In genomic region chr6:108425428-108425827, GRCh38 we compare ENCODE assay signal across 23 cellular contexts.
DNase-seq lines count a peak whose midpoint lies in the region; ATAC-seq, FAIRE-seq and TF ChIP-seq lines count a peak whose summit lies in the region.
"Had no signal": no experiment of that assay in that cellular context is flagged by ENCODE, and none has a peak within 500 bp of the region (broad histone marks: within the 10 kb centered on the region; RNA-seq: fewer than 3 reads in every experiment).

No MANE protein-coding gene starts in this region.

- H3K4me1 ChIP-seq in HepG2 (ENCODE audit: insufficient read depth, low read length) (no peaks in the 10 kb centered on the region), right lobe of liver (no peaks in the 10 kb centered on the region)
- H3K4me1 ChIP-seq: BE2C, BLaER1 had no signal

- H4K20me1 ChIP-seq in HepG2 (ENCODE audit: insufficient read depth, low read length): no peaks in the 10 kb centered on the region
- H4K20me1 ChIP-seq: BLaER1 had no signal

- H3K27me3 ChIP-seq in HepG2 (ENCODE audit: control insufficient read depth in 1 of 2, insufficient read depth in 2 of 2, low read length in 2 of 2) (no peaks in the 10 kb centered on the region), right lobe of liver (no peaks in the 10 kb centered on the region)
- H3K27me3 ChIP-seq: BLaER1 had no signal

- in situ Hi-C loops in HepG2 (cut with HindIII; ENCODE audit: extremely low pct_ligation_motif_present, low pct_unique_long_range_greater_than_20kb): no loop called here

- 100% methylated on average over 2 of the region's 2 CpGs for WGBS in HepG2 (ENCODE audit: low lambda C conversion rate)
- 91% methylated on average over 1 of the region's 2 CpGs for WGBS in right lobe of liver (ENCODE audit: insufficient coverage, low coverage, low lambda C conversion rate, missing lambda C conversion rate)

- FAIRE-seq in HepG2 (lab: Jason Lieb, UNC): no peak
- FAIRE-seq: GM12891, GM19239 had no signal

- ATAC-seq in HepG2 (no peak), right lobe of liver (no peak)

- TF ChIP-seq CTCF in HepG2 (CRISPR knock-in tag; IDR thresholded peaks at IDR 0.05): no peak
- TF ChIP-seq CTCF in right lobe of liver (IDR thresholded peaks at IDR 0.05): no peak
- no peak for TF ChIP-seq CTCF in VCaP (conservative IDR thresholded peaks at IDR 0.05)

- CTCF ChIA-PET in HepG2 (lab: Yijun Ruan, JAX; ENCODE audit: low intra/inter-chr PET ratio, low total read pairs): no interaction called here

- no peak overlapping the region for H3K27ac ChIP-seq in HepG2 (ENCODE audit: extremely low read length, insufficient read depth, low read length)
- no peak overlapping the region for H3K27ac ChIP-seq in right lobe of liver
- H3K27ac ChIP-seq in VCaP: peak overlapping the region; percentile 31
- H3K27ac ChIP-seq: 22Rv1, BLaER1 had no signal

- TF ChIP-seq EP300 in HepG2 (IDR thresholded peaks at IDR 0.05; ENCODE audit: low read depth in 2 of 2, low read length in 2 of 2) (no peak), HepG2 (CRISPR knock-in tag; IDR thresholded peaks at IDR 0.05; ENCODE audit: borderline replicate concordance) (no peak)

- H3K36me3 ChIP-seq in HepG2 (replicated peaks in 1 of 2; ENCODE audit: control insufficient read depth in 1 of 2, insufficient read depth in 2 of 2, low read length in 2 of 2) (no peaks in the 10 kb centered on the region), right lobe of liver (no peaks in the 10 kb centered on the region)
- H3K36me3 ChIP-seq: BE2C, BLaER1 had no signal

- no peak overlapping the region for H3K4me2 ChIP-seq in HepG2 (ENCODE audit: low read depth, low read length)
- H3K4me2 ChIP-seq: BLaER1 had no signal

- BruUV-seq in HepG2 (replicated peaks; lab: Mats Ljungman, UMichigan): no TSS peak

- DNase-seq in HepG2 (ENCODE audit: low spot score) (no peak), right lobe of liver (no peak), GF-D8 (lab: John Stamatoyannopoulos, UW) (no peak)
- no peak for DNase-seq in activated CD4-positive, alpha-beta T cell treated with anti-CD3 and anti-CD28 coated beads for 1 hour
- DNase-seq: ACHN; BE2C; C1 segment of cervical spinal cord; CD4-positive, alpha-beta memory T cell; CD4-positive, CD25-positive, alpha-beta regulatory T cell; CD8-positive, alpha-beta memory T cell; COR-L47; DMS 273 treated with DMSO at 0.1 percent for 48 hours; DMS153; DMS53; DMS79; DND-41; EL; GDM1 had no signal

- POLR2A ChIA-PET in HepG2 (lab: Yijun Ruan, JAX): no interaction called here

- no peak for TF ChIP-seq RAD21 in HepG2 (CRISPR knock-in tag; IDR thresholded peaks at IDR 0.05)

- no peaks in the 10 kb centered on the region for H3K79me2 ChIP-seq in HepG2 (ENCODE audit: insufficient read depth, low read length)

- no peaks in the 10 kb centered on the region for H3K9me3 ChIP-seq in HepG2 (ENCODE audit: low read length)
- no peaks in the 10 kb centered on the region for H3K9me3 ChIP-seq in right lobe of liver
- H3K9me3 ChIP-seq: BE2C, BLaER1 had no signal

- intact Hi-C loops in HepG2 (cut with micrococcal nuclease; ENCODE audit: unreplicated experiment): no loop called here
- intact Hi-C loops in right lobe of liver (cut with DNase I): no loop called here

- H3K9ac ChIP-seq in HepG2 (ENCODE audit: insufficient read depth, low read depth, low read length): no peak overlapping the region
- H3K9ac ChIP-seq: BLaER1 had no signal

- no peak overlapping the region for H2AFZ ChIP-seq in HepG2 (ENCODE audit: low read length)

- TF ChIP-seq POLR2A in HepG2 (IDR thresholded peaks at IDR 0.05; ENCODE audit: insufficient read depth in 1 of 2, low read depth in 2 of 2, low read length in 2 of 2) (no peak), right lobe of liver (IDR thresholded peaks at IDR 0.05) (no peak)

- H3K4me3 ChIP-seq in HepG2 (replicated peaks in 1 of 3; ENCODE audit: insufficient read depth in 1 of 3, low read depth in 2 of 3, low read length in 3 of 3) (no peak overlapping the region), right lobe of liver (no peak overlapping the region)
- H3K4me3 ChIP-seq: BLaER1 had no signal

TF ChIP-seq in HepG2, 621 proteins besides CTCF, POLR2A, EP300 and RAD21:
- TF ChIP-seq FOXP1 (IDR thresholded peaks at IDR 0.05): no peak
- TF ChIP-seq FOXP1 (CRISPR knock-in tag; IDR thresholded peaks at IDR 0.05): no peak
- TF ChIP-seq CEBPB (IDR thresholded peaks at IDR 0.05; ENCODE audit: borderline replicate concordance, low read depth, low read length): peak; percentile 69
- no peak for TF ChIP-seq PLRG1 (conservative IDR thresholded peaks at IDR 0.05)
